ENCODE assay signal across 18 cellular contexts in genomic region chr10:82020999-82021398, GRCh38.
DNase-seq lines count a peak whose midpoint lies in the region; ATAC-seq and TF ChIP-seq lines count a peak whose summit lies in the region.
"Had no signal": no experiment of that assay in that cellular context is flagged by ENCODE, and none has a peak within 500 bp of the region (broad histone marks: within the 10 kb centered on the region; RNA-seq: fewer than 3 reads in every experiment).

No MANE protein-coding gene starts in this region.

- H3K9me3 Mint-ChIP-seq in progenitor cell of endocrine pancreas (ENCODE audit: low read depth): peaks cover 21% of the 10 kb centered on the region
- peaks cover 5% of the 10 kb centered on the region for H3K9me3 Mint-ChIP-seq in activated CD4-positive, alpha-beta T cell treated with anti-CD3 and anti-CD28 coated beads, Interleukin-2, amount 10 ng/mL, durations not matched to agents 24 days and 14 days

- peaks cover 32% of the 10 kb centered on the region for H3K4me1 Mint-ChIP-seq in progenitor cell of endocrine pancreas (ENCODE audit: low read depth)
- H3K4me1 Mint-ChIP-seq in activated CD4-positive, alpha-beta T cell treated with anti-CD3 and anti-CD28 coated beads, Interleukin-2, amount 10 ng/mL, durations not matched to agents 24 days and 14 days: no peaks in the 10 kb centered on the region
- H3K4me1 Mint-ChIP-seq: CD14-positive monocyte; CD4-positive, alpha-beta memory T cell; CD4-positive, CD25-positive, alpha-beta regulatory T cell; CD8-positive, alpha-beta memory T cell had no signal

- no peak for TF ChIP-seq CTCF in progenitor cell of endocrine pancreas (IDR thresholded peaks at IDR 0.05; ENCODE audit: unreplicated experiment)

- H3K27me3 Mint-ChIP-seq in progenitor cell of endocrine pancreas: no peaks in the 10 kb centered on the region
- H3K27me3 Mint-ChIP-seq in activated CD4-positive, alpha-beta T cell treated with anti-CD3 and anti-CD28 coated beads, Interleukin-2, amount 10 ng/mL, durations not matched to agents 24 days and 14 days: no peaks in the 10 kb centered on the region
- H3K27me3 Mint-ChIP-seq: CD4-positive, alpha-beta memory T cell; CD4-positive, CD25-positive, alpha-beta regulatory T cell; CD8-positive, alpha-beta memory T cell had no signal

- no peak for ATAC-seq in GM19023 (IDR thresholded peaks at IDR 0.05; ENCODE audit: unreplicated experiment)
- no peak for ATAC-seq in GM21737 (IDR thresholded peaks at IDR 0.05; ENCODE audit: unreplicated experiment)
- ATAC-seq in GM19452 (IDR thresholded peaks at IDR 0.05; ENCODE audit: unreplicated experiment): no peak

- intact Hi-C loops in activated CD4-positive, alpha-beta T cell treated with anti-CD3 and anti-CD28 coated beads, Interleukin-2, amount 10 ng/mL, durations not matched to agents 24 days and 14 days (cut with micrococcal nuclease): no loop called here

- peaks cover 15% of the 10 kb centered on the region for H3K36me3 Mint-ChIP-seq in progenitor cell of endocrine pancreas (ENCODE audit: insufficient read depth)
- H3K36me3 Mint-ChIP-seq in activated CD4-positive, alpha-beta T cell treated with anti-CD3 and anti-CD28 coated beads, Interleukin-2, amount 10 ng/mL, durations not matched to agents 24 days and 14 days (ENCODE audit: low read depth): no peaks in the 10 kb centered on the region
- H3K36me3 Mint-ChIP-seq: CD14-positive monocyte; CD4-positive, alpha-beta memory T cell; CD4-positive, CD25-positive, alpha-beta regulatory T cell; CD8-positive, alpha-beta memory T cell had no signal

- peak overlapping the region; percentile 29 for H3K4me3 Mint-ChIP-seq in progenitor cell of endocrine pancreas (ENCODE audit: low read depth)
- no peak overlapping the region for H3K4me3 Mint-ChIP-seq in activated CD4-positive, alpha-beta T cell treated with anti-CD3 and anti-CD28 coated beads, Interleukin-2, amount 10 ng/mL, durations not matched to agents 24 days and 14 days
- H3K4me3 Mint-ChIP-seq: CD14-positive monocyte; CD4-positive, alpha-beta memory T cell; CD4-positive, CD25-positive, alpha-beta regulatory T cell; CD8-positive, alpha-beta memory T cell had no signal

- peak overlapping the region; percentile 95 for H3K27ac Mint-ChIP-seq in progenitor cell of endocrine pancreas
- H3K27ac Mint-ChIP-seq in activated CD4-positive, alpha-beta T cell treated with anti-CD3 and anti-CD28 coated beads, Interleukin-2, amount 10 ng/mL, durations not matched to agents 24 days and 14 days: no peak overlapping the region
- H3K27ac Mint-ChIP-seq: CD4-positive, alpha-beta memory T cell; CD4-positive, CD25-positive, alpha-beta regulatory T cell; CD8-positive, alpha-beta memory T cell had no signal

- DNase-seq in HuH-7 (ENCODE audit: low spot score): peak; percentile 0
- DNase-seq in mucosa of gallbladder (ENCODE audit: low spot score): peak; percentile 60
- peak; percentile 18 for DNase-seq in progenitor cell of endocrine pancreas (ENCODE audit: low spot score, unreplicated experiment)
- DNase-seq in activated CD4-positive, alpha-beta T cell treated with anti-CD3 and anti-CD28 coated beads, Interleukin-2, amount 10 ng/mL, durations not matched to agents 24 days and 14 days: no peak
- DNase-seq: 8988T; ACHN; BE2C; C1 segment of cervical spinal cord; CD4-positive, alpha-beta memory T cell; CD4-positive, CD25-positive, alpha-beta regulatory T cell; CD8-positive, alpha-beta memory T cell; COR-L47; DMS79 treated with DMSO at 0.1 percent for 48 hours; GF-D8 had no signal
